19 cellular contexts compared by ENCODE assay signal in genomic region chr2:44844651-44845270, GRCh38.
DNase-seq lines count a peak whose midpoint lies in the region; ATAC-seq, FAIRE-seq and TF ChIP-seq lines count a peak whose summit lies in the region.
"Had no signal": no experiment of that assay in that cellular context is flagged by ENCODE, and none has a peak within 500 bp of the region (broad histone marks: within the 10 kb centered on the region; RNA-seq: fewer than 3 reads in every experiment).

No MANE protein-coding gene starts in this region.

- H3K36me3 ChIP-seq in ascending aorta, result no peaks in the 10 kb centered on the region
- H3K36me3 ChIP-seq: colonic mucosa, thyroid gland had no signal

- H3K9me3 ChIP-seq in ascending aorta, result no peaks in the 10 kb centered on the region
- H3K9me3 ChIP-seq: Caco-2, colonic mucosa, thyroid gland had no signal

- DNase-seq in AG20443 (ENCODE audit: low spot score) (peak; percentile 27), EH (ENCODE audit: low read depth) (peak; percentile 4), MV-4-11 (lab: John Stamatoyannopoulos, UW) (peak; percentile 24), coronary artery (ENCODE audit: low spot score) (peak; percentile 12), RCC 7860 (ENCODE audit: low spot score) (no peak), COR-L47 (lab: John Stamatoyannopoulos, UW) (no peak), ascending aorta (ENCODE audit: low spot score in 2 of 2) (no peak)
- DNase-seq: activated B cell treated with CpG ODN at 0.5 μM for 24 hours, Caco-2, HFFc6, Kasumi-1, kidney glomerular epithelial cell, mesendoderm, NCI-H1694, thyroid gland had no signal

- H3K27me3 ChIP-seq in ascending aorta, result no peaks in the 10 kb centered on the region
- H3K27me3 ChIP-seq: colonic mucosa, thyroid gland had no signal

- H3K4me1 ChIP-seq in ascending aorta, result no peaks in the 10 kb centered on the region
- H3K4me1 ChIP-seq: colonic mucosa, thyroid gland had no signal

- TF ChIP-seq CTCF in coronary artery (IDR thresholded peaks at IDR 0.05), result no peak
- no peak for TF ChIP-seq CTCF in ascending aorta (IDR thresholded peaks at IDR 0.05)

- H3K27ac ChIP-seq in coronary artery (no peak overlapping the region), ascending aorta (no peak overlapping the region)
- H3K27ac ChIP-seq: colonic mucosa, thyroid gland had no signal

- intact Hi-C loops in ascending aorta (cut with DNase I), result no loop called here

- no peak for FAIRE-seq in RCC 7860 (lab: Jason Lieb, UNC)
- FAIRE-seq: frontal cortex had no signal

- H3K4me3 ChIP-seq in coronary artery (no peak overlapping the region), ascending aorta (no peak overlapping the region)
- H3K4me3 ChIP-seq: colonic mucosa, thyroid gland had no signal

- ATAC-seq in GM18517 (IDR thresholded peaks at IDR 0.05; ENCODE audit: unreplicated experiment), result no peak
- ATAC-seq: stimulated activated memory B cell treated with anti-CD40 and anti-IgM and Interleukin-4, amounts not matched to agents 10 μg/mL and 1 μg/mL and 100 μg/mL, for 72 hours had no signal

Comparison
In these comparisons a context has a peak if more than half of its experiments do, and no peak if none do; other contexts are left out.
1. DNase-seq: peak in AG20443 (single experiment), EH (single experiment), MV-4-11 (single experiment) and coronary artery (single experiment); none in RCC 7860 (single experiment), COR-L47 (single experiment) and ascending aorta (0 of 2).